17 cellular contexts compared by ENCODE assay signal in the genomic region with DNA sequence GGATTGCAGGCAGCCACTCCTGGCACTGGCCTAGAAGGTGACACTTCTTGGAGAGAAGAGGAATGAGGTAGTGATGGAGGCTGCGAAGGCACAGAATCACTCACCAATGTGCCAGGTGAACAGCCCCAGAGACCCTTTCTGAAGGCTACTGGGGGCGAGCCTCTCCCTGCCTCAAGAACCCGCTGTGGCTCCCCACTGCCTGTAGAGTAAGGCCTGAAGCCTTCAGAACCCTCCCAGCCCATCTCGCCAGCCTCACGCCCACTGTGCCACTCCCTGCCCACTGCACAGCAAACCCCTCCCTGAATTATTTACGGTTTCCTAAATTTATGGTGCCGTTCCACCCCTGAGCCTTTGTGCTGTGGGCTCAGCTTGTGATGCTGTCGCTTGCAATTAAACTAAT. TPM values are rescaled to one million over a fixed set of nuclear protein-coding genes. Genes with fewer than 3 reads are reported as not detected.
DNase-seq lines count a peak whose midpoint lies in the region; ATAC-seq and TF ChIP-seq lines count a peak whose summit lies in the region.
"Had no signal": no experiment of that assay in that cellular context is flagged by ENCODE, and none has a peak within 500 bp of the region (broad histone marks: within the 10 kb centered on the region; RNA-seq: fewer than 3 reads in every experiment).

No MANE protein-coding gene starts in this region.

- TF ChIP-seq CTCF in nephron (IDR thresholded peaks at IDR 0.05; ENCODE audit: unreplicated experiment in 3 of 3) (no peak), endodermal cell (conservative IDR thresholded peaks at IDR 0.05) (no peak)

- H3K4me3 Mint-ChIP-seq in activated CD8-positive, alpha-beta memory T cell treated with anti-CD3 and anti-CD28 coated beads, Interleukin-2, amount 10 ng/mL, durations not matched to agents 7 days and 5 days, result no peak overlapping the region
- H3K4me3 Mint-ChIP-seq in T-helper 17 cell (no peak overlapping the region), nephron (no peak overlapping the region), endodermal cell (no peak overlapping the region)
- H3K4me3 Mint-ChIP-seq: CD8-positive, alpha-beta memory T cell had no signal

- H3K9ac ChIP-seq in endodermal cell (ENCODE audit: extremely low read depth, low read length, poor library complexity, severe bottlenecking), result no peak overlapping the region

- no peak overlapping the region for H3K27ac ChIP-seq in endodermal cell (ENCODE audit: low read depth, low read length)

- DNase-seq in activated CD8-positive, alpha-beta memory T cell treated with anti-CD3 and anti-CD28 coated beads, Interleukin-2, amount 50 U/mL, for 48 hours, result peak; percentile 33
- DNase-seq in activated CD8-positive, alpha-beta memory T cell treated with anti-CD3 and anti-CD28 coated beads, Interleukin-2, amount 10 ng/mL, durations not matched to agents 7 days and 5 days, result no peak
- DNase-seq in T-helper 17 cell (no peak), sciatic nerve (ENCODE audit: low spot score) (peak; percentile 34), kidney glomerular epithelial cell (lab: John Stamatoyannopoulos, UW) (no peak), D341Med (ENCODE audit: low spot score) (no peak), endodermal cell (no peak)
- DNase-seq: CD8-positive, alpha-beta memory T cell; DMS79 treated with DMSO at 0.1 percent for 48 hours; NCI-H1436; NCI-H2081; NCI-H82 had no signal

- H3K27ac Mint-ChIP-seq in activated CD8-positive, alpha-beta memory T cell treated with anti-CD3 and anti-CD28 coated beads, Interleukin-2, amount 10 ng/mL, durations not matched to agents 7 days and 5 days, result no peak overlapping the region
- H3K27ac Mint-ChIP-seq in T-helper 17 cell (peak overlapping the region; percentile 78), nephron (peak overlapping the region; percentile 52 to 80 (median 67)), endodermal cell (no peak overlapping the region)

- intact Hi-C loops in sciatic nerve (cut with DNase I), result no loop called here

- H3K27me3 ChIP-seq in endodermal cell (ENCODE audit: control insufficient read depth, insufficient read depth, low read length, poor library complexity, severe bottlenecking), result no peaks in the 10 kb centered on the region

- CTCF ChIA-PET in activated CD8-positive, alpha-beta memory T cell treated with anti-CD3 and anti-CD28 coated beads, Interleukin-2, amount 10 ng/mL, durations not matched to agents 7 days and 5 days (lab: Charles Lee), result no interaction called here

- H3K36me3 Mint-ChIP-seq in activated CD8-positive, alpha-beta memory T cell treated with anti-CD3 and anti-CD28 coated beads, Interleukin-2, amount 10 ng/mL, durations not matched to agents 7 days and 5 days, result no peaks in the 10 kb centered on the region
- H3K36me3 Mint-ChIP-seq in T-helper 17 cell (ENCODE audit: low read depth), result peaks cover 2% of the 10 kb centered on the region
- no peaks in the 10 kb centered on the region for H3K36me3 Mint-ChIP-seq in nephron (ENCODE audit: low read depth)
- no peaks in the 10 kb centered on the region for H3K36me3 Mint-ChIP-seq in endodermal cell (ENCODE audit: low read depth)
- H3K36me3 Mint-ChIP-seq: CD8-positive, alpha-beta memory T cell had no signal

- H3K36me3 ChIP-seq in endodermal cell (ENCODE audit: control insufficient read depth, insufficient read depth, low read length), result no peaks in the 10 kb centered on the region

- 90 to 92% methylated on average over 2 to 8 of the region's 8 CpGs for WGBS in endodermal cell (ENCODE audit: insufficient coverage in 1 of 2, insufficient read length in 1 of 2), 2 experiments

- H3K4me3 ChIP-seq in endodermal cell (ENCODE audit: low read length), result no peak overlapping the region
- H3K4me3 ChIP-seq: K562 had no signal

- no peaks in the 10 kb centered on the region for H3K9me3 Mint-ChIP-seq in activated CD8-positive, alpha-beta memory T cell treated with anti-CD3 and anti-CD28 coated beads, Interleukin-2, amount 10 ng/mL, durations not matched to agents 7 days and 5 days (ENCODE audit: low read depth)
- no peaks in the 10 kb centered on the region for H3K9me3 Mint-ChIP-seq in nephron
- no peaks in the 10 kb centered on the region for H3K9me3 Mint-ChIP-seq in endodermal cell
- H3K9me3 Mint-ChIP-seq: CD8-positive, alpha-beta memory T cell had no signal

- H3K9me3 ChIP-seq in T-helper 17 cell (ENCODE audit: control insufficient read depth, low read length, poor library complexity, severe bottlenecking) (no peaks in the 10 kb centered on the region), endodermal cell (ENCODE audit: control insufficient read depth, low read length) (no peaks in the 10 kb centered on the region)

- peaks cover 9% of the 10 kb centered on the region for H3K4me1 Mint-ChIP-seq in activated CD8-positive, alpha-beta memory T cell treated with anti-CD3 and anti-CD28 coated beads, Interleukin-2, amount 10 ng/mL, durations not matched to agents 7 days and 5 days
- H3K4me1 Mint-ChIP-seq in T-helper 17 cell (peaks cover 6% of the 10 kb centered on the region), nephron (peaks cover 43% of the 10 kb centered on the region), endodermal cell (no peaks in the 10 kb centered on the region)

- peaks cover 45% of the 10 kb centered on the region for H3K27me3 Mint-ChIP-seq in activated CD8-positive, alpha-beta memory T cell treated with anti-CD3 and anti-CD28 coated beads, Interleukin-2, amount 10 ng/mL, durations not matched to agents 7 days and 5 days
- H3K27me3 Mint-ChIP-seq in T-helper 17 cell, result peaks cover 37% of the 10 kb centered on the region
- peaks cover 18% of the 10 kb centered on the region for H3K27me3 Mint-ChIP-seq in nephron (ENCODE audit: low read depth)
- H3K27me3 Mint-ChIP-seq in endodermal cell (ENCODE audit: insufficient read depth), result peaks cover 2% of the 10 kb centered on the region

- no peaks in the 10 kb centered on the region for H3K4me1 ChIP-seq in endodermal cell (ENCODE audit: control insufficient read depth, insufficient read depth, low read length)

- no peak for ATAC-seq in activated CD8-positive, alpha-beta memory T cell treated with anti-CD3 and anti-CD28 coated beads, Interleukin-2, amount 10 ng/mL, durations not matched to agents 7 days and 5 days
- no peak for ATAC-seq in T-helper 17 cell
- ATAC-seq in sciatic nerve, result no peak
- ATAC-seq: HCT116, K562 had no signal

RNA-seq across cellular contexts. Expression of gene SORCS2, which starts 24.2 kb away (rescaled TPM):
- total RNA-seq in activated CD8-positive, alpha-beta memory T cell treated with anti-CD3 and anti-CD28 coated beads, Interleukin-2, amount 10 ng/mL, durations not matched to agents 7 days and 5 days, result under 1 TPM; 0.05 to 0.06 TPM
- total RNA-seq in T-helper 17 cell (not detected), sciatic nerve (52.5 TPM), endodermal cell (1 to 10 TPM; 1.4 to 1.9 TPM)
- polyA plus RNA-seq in endodermal cell (2013, experiment 1 of 2), result 10.6 TPM
- polyA plus RNA-seq in endodermal cell (2013, experiment 2 of 2), result 9.6 TPM
- total RNA-seq: CD8-positive, alpha-beta memory T cell; G401; K562; NCI-H460 had no signal
- polyA plus RNA-seq: CD8-positive, alpha-beta memory T cell; K562 had no signal

Comparison
In these comparisons a context has a peak if more than half of its experiments do, and no peak if none do; other contexts are left out.
1. DNase-seq: peak in activated CD8-positive, alpha-beta memory T cell treated with anti-CD3 and anti-CD28 coated beads, Interleukin-2, amount 50 U/mL, for 48 hours (single experiment) and sciatic nerve (single experiment); none in activated CD8-positive, alpha-beta memory T cell treated with anti-CD3 and anti-CD28 coated beads, Interleukin-2, amount 10 ng/mL, durations not matched to agents 7 days and 5 days (single experiment), T-helper 17 cell (0 of 3), kidney glomerular epithelial cell (single experiment), D341Med (single experiment) and endodermal cell (single experiment).
2. H3K27ac Mint-ChIP-seq: peak in T-helper 17 cell (single experiment) and nephron (3 of 3); none in activated CD8-positive, alpha-beta memory T cell treated with anti-CD3 and anti-CD28 coated beads, Interleukin-2, amount 10 ng/mL, durations not matched to agents 7 days and 5 days (single experiment) and endodermal cell (single experiment).
3. RNA of gene SORCS2, which starts 24.2 kb away (total RNA-seq): 52.5 TPM in sciatic nerve (single experiment); 1.4 to 1.9 TPM in endodermal cell, 0.05 to 0.06 TPM in activated CD8-positive, alpha-beta memory T cell treated with anti-CD3 and anti-CD28 coated beads, Interleukin-2, amount 10 ng/mL, durations not matched to agents 7 days and 5 days and not detected in T-helper 17 cell; every median in the first group is over 10 times any median in the second.